1 cellular context compared by ENCODE assay signal in the genomic region with DNA sequence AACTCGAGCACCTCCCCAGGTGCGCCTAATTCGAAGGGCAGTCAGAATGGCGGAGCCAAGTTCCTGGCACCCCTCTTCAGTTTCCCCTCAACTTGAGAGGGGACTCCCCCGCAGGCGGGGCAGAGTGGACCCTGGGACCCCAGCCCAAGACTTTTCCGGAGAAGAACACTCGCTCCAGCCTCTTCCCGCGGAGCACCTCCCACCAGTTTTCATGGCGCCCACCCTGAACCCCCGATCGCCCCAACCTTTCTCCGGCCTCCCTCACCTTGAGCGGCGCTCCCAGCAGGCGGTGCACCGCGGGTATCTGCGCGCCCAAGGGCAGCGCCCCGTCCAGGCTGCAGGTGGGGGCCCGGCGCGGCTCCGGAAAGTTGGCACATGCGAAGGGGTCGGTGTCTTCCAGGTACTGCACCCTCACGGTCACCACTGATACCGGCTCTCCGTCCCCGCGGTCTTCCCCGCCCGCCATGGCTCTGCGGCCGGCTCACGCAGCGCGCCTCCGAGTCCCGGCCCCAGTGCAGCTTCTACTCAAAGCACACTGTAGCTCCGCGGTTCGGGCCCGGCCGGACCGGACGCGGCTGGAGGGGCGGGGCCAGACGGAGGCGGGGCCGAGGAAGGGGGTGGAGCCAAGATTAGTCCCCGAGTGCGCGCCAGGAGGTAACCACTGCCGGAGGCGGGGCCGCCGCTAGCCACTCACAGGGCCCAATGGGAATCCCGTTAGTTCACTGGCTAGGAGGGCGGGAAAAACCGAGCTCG.
TF ChIP-seq lines count a peak whose summit lies in the region.

FHOD1 (minus strand) TSS at position 537 of the 753 bp plus-strand sequence; CDS start at position 466, 71 bp downstream.

TF ChIP-seq in HepG2, 621 proteins besides CTCF, POLR2A, EP300 and RAD21 (continued from another document and continues in another):
- TF ChIP-seq, protein P1, sequence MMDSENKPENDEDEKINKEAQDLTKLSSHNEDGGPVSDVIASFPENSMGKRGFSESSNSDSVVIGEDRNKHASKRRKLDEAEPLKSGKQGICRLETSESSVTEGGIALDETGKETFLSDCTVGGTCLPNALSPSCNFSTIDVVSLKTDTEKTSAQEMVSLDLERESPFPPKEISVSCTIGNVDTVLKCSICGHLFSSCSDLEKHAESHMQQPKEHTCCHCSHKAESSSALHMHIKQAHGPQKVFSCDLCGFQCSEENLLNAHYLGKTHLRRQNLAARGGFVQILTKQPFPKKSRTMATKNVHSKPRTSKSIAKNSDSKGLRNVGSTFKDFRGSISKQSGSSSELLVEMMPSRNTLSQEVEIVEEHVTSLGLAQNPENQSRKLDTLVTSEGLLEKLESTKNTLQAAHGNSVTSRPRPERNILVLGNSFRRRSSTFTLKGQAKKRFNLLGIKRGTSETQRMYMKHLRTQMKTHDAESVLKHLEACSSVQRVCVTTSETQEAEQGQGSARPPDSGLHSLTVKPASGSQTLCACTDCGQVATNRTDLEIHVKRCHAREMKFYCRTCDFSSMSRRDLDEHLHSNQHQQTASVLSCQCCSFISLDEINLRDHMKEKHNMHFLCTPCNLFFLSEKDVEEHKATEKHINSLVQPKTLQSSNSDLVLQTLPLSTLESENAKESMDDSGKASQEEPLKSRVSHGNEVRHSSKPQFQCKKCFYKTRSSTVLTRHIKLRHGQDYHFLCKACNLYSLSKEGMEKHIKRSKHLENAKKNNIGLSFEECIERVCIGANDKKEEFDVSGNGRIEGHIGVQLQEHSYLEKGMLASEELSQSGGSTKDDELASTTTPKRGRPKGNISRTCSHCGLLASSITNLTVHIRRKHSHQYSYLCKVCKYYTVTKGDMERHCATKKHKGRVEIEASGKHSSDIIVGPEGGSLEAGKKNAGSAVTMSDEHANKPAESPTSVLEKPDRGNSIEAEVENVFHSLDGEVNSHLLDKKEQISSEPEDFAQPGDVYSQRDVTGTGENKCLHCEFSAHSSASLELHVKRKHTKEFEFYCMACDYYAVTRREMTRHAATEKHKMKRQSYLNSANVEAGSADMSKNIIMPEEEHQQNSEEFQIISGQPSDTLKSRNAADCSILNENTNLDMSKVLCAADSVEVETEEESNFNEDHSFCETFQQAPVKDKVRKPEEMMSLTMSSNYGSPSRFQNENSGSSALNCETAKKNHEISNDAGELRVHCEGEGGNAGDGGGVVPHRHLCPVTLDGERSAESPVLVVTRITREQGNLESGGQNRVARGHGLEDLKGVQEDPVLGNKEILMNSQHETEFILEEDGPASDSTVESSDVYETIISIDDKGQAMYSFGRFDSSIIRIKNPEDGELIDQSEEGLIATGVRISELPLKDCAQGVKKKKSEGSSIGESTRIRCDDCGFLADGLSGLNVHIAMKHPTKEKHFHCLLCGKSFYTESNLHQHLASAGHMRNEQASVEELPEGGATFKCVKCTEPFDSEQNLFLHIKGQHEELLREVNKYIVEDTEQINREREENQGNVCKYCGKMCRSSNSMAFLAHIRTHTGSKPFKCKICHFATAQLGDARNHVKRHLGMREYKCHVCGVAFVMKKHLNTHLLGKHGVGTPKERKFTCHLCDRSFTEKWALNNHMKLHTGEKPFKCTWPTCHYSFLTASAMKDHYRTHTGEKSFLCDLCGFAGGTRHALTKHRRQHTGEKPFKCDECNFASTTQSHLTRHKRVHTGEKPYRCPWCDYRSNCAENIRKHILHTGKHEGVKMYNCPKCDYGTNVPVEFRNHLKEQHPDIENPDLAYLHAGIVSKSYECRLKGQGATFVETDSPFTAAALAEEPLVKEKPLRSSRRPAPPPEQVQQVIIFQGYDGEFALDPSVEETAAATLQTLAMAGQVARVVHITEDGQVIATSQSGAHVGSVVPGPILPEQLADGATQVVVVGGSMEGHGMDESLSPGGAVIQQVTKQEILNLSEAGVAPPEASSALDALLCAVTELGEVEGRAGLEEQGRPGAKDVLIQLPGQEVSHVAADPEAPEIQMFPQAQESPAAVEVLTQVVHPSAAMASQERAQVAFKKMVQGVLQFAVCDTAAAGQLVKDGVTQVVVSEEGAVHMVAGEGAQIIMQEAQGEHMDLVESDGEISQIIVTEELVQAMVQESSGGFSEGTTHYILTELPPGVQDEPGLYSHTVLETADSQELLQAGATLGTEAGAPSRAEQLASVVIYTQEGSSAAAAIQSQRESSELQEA (CRISPR knock-in tag; IDR thresholded peaks at IDR 0.05; ENCODE audit: not compliant biosample characterization) = no peak
- TF ChIP-seq RBAK (CRISPR knock-in tag; IDR thresholded peaks at IDR 0.05) = no peak
- TF ChIP-seq, protein P2, sequence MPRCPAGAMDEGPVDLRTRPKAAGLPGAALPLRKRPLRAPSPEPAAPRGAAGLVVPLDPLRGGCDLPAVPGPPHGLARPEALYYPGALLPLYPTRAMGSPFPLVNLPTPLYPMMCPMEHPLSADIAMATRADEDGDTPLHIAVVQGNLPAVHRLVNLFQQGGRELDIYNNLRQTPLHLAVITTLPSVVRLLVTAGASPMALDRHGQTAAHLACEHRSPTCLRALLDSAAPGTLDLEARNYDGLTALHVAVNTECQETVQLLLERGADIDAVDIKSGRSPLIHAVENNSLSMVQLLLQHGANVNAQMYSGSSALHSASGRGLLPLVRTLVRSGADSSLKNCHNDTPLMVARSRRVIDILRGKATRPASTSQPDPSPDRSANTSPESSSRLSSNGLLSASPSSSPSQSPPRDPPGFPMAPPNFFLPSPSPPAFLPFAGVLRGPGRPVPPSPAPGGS (CRISPR knock-in tag; IDR thresholded peaks at IDR 0.05) = peak; percentile 78; the same call in 1 of the 2 replicates
- TF ChIP-seq, protein P3, sequence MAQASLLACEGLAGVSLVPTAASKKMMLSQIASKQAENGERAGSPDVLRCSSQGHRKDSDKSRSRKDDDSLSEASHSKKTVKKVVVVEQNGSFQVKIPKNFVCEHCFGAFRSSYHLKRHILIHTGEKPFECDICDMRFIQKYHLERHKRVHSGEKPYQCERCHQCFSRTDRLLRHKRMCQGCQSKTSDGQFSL (CRISPR knock-in tag; IDR thresholded peaks at IDR 0.05) = no peak
- TF ChIP-seq ZNF281 (CRISPR knock-in tag; IDR thresholded peaks at IDR 0.05; ENCODE audit: borderline replicate concordance) = no peak
- no peak; the same call in 1 of the 2 replicates for TF ChIP-seq KLF12 (CRISPR knock-in tag; IDR thresholded peaks at IDR 0.05; ENCODE audit: borderline replicate concordance)
- TF ChIP-seq, protein P4, sequence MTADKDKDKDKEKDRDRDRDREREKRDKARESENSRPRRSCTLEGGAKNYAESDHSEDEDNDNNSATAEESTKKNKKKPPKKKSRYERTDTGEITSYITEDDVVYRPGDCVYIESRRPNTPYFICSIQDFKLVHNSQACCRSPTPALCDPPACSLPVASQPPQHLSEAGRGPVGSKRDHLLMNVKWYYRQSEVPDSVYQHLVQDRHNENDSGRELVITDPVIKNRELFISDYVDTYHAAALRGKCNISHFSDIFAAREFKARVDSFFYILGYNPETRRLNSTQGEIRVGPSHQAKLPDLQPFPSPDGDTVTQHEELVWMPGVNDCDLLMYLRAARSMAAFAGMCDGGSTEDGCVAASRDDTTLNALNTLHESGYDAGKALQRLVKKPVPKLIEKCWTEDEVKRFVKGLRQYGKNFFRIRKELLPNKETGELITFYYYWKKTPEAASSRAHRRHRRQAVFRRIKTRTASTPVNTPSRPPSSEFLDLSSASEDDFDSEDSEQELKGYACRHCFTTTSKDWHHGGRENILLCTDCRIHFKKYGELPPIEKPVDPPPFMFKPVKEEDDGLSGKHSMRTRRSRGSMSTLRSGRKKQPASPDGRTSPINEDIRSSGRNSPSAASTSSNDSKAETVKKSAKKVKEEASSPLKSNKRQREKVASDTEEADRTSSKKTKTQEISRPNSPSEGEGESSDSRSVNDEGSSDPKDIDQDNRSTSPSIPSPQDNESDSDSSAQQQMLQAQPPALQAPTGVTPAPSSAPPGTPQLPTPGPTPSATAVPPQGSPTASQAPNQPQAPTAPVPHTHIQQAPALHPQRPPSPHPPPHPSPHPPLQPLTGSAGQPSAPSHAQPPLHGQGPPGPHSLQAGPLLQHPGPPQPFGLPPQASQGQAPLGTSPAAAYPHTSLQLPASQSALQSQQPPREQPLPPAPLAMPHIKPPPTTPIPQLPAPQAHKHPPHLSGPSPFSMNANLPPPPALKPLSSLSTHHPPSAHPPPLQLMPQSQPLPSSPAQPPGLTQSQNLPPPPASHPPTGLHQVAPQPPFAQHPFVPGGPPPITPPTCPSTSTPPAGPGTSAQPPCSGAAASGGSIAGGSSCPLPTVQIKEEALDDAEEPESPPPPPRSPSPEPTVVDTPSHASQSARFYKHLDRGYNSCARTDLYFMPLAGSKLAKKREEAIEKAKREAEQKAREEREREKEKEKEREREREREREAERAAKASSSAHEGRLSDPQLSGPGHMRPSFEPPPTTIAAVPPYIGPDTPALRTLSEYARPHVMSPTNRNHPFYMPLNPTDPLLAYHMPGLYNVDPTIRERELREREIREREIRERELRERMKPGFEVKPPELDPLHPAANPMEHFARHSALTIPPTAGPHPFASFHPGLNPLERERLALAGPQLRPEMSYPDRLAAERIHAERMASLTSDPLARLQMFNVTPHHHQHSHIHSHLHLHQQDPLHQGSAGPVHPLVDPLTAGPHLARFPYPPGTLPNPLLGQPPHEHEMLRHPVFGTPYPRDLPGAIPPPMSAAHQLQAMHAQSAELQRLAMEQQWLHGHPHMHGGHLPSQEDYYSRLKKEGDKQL (CRISPR knock-in tag; IDR thresholded peaks at IDR 0.05; ENCODE audit: low read depth) = no peak
- peak; percentile 67; the same call in 1 of the 2 replicates for TF ChIP-seq HES4 (CRISPR knock-in tag; IDR thresholded peaks at IDR 0.05; ENCODE audit: borderline replicate concordance)
- TF ChIP-seq TFE3 (CRISPR knock-in tag; IDR thresholded peaks at IDR 0.05) = no peak
- peak; percentile 85 for TF ChIP-seq TAF1 (CRISPR knock-in tag; IDR thresholded peaks at IDR 0.05)
- TF ChIP-seq NR0B2 (CRISPR knock-in tag; IDR thresholded peaks at IDR 0.05) = peak; percentile 80; the same call in 1 of the 2 replicates
- TF ChIP-seq ZNF382 (CRISPR knock-in tag; IDR thresholded peaks at IDR 0.05; ENCODE audit: borderline replicate concordance) = no peak
- TF ChIP-seq, protein P5, sequence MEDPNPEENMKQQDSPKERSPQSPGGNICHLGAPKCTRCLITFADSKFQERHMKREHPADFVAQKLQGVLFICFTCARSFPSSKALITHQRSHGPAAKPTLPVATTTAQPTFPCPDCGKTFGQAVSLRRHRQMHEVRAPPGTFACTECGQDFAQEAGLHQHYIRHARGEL (CRISPR knock-in tag; IDR thresholded peaks at IDR 0.05) = no peak
- TF ChIP-seq ZNF296 (CRISPR knock-in tag; conservative IDR thresholded peaks at IDR 0.05) = peak; percentile 75; the same call in 1 of the 2 replicates
- TF ChIP-seq MYC (CRISPR knock-in tag; IDR thresholded peaks at IDR 0.05; ENCODE audit: borderline replicate concordance) = peak; percentile 68
- no peak for TF ChIP-seq FOSL1 (CRISPR knock-in tag; IDR thresholded peaks at IDR 0.05; ENCODE audit: borderline replicate concordance)
- TF ChIP-seq SUZ12 (IDR thresholded peaks at IDR 0.05; ENCODE audit: low read depth, low read length) = no peak
- no peak for TF ChIP-seq NONO (IDR thresholded peaks at IDR 0.05)
- no peak for TF ChIP-seq NONO (CRISPR knock-in tag; conservative IDR thresholded peaks at IDR 0.05)
- TF ChIP-seq EED (CRISPR knock-in tag; IDR thresholded peaks at IDR 0.05) = no peak; the same call in 1 of the 2 replicates
